Comparison of ENCODE assay signal across 20 cellular contexts in genomic region chr11:126432525-126432924, GRCh38.
A peak's percentile ranks its signal among the peaks of the same experiment; 100 is the strongest.
DNase-seq lines count a peak whose midpoint lies in the region; TF ChIP-seq lines count a peak whose summit lies in the region.
"Had no signal": no experiment of that assay in that cellular context is flagged by ENCODE, and none has a peak within 500 bp of the region (broad histone marks: within the 10 kb centered on the region; RNA-seq: fewer than 3 reads in every experiment).

No MANE protein-coding gene starts in this region.

- H3K36me3 Mint-ChIP-seq in MCF 10A (ENCODE audit: insufficient read depth, unreplicated experiment) = no peaks in the 10 kb centered on the region
- H3K36me3 Mint-ChIP-seq in mesothelial cell of epicardium = no peaks in the 10 kb centered on the region

- BruUV-seq in MCF 10A (replicated peaks; lab: Mats Ljungman, UMichigan) = no TSS peak

- H3K27me3 Mint-ChIP-seq in MCF 10A (ENCODE audit: insufficient read depth, unreplicated experiment) = no peaks in the 10 kb centered on the region
- H3K27me3 Mint-ChIP-seq in mesothelial cell of epicardium (ENCODE audit: low read depth) = no peaks in the 10 kb centered on the region
- H3K27me3 Mint-ChIP-seq: activated CD4-positive, alpha-beta T cell treated with anti-CD3 and anti-CD28 coated beads, Interleukin-2, amount 10 ng/mL, durations not matched to agents 24 days and 14 days had no signal

- TF ChIP-seq POLR2A in breast epithelium (IDR thresholded peaks at IDR 0.05) = no peak
- TF ChIP-seq POLR2A in ovary (IDR thresholded peaks at IDR 0.05) = no peak
- TF ChIP-seq POLR2A in vagina (IDR thresholded peaks at IDR 0.05) = no peak

- no peak overlapping the region for H3K4me3 ChIP-seq in breast epithelium
- H3K4me3 ChIP-seq in right atrium auricular region = no peak overlapping the region
- H3K4me3 ChIP-seq in ovary = no peak overlapping the region
- no peak overlapping the region for H3K4me3 ChIP-seq in vagina

- H3K4me1 ChIP-seq in breast epithelium = no peaks in the 10 kb centered on the region
- peaks cover 0 to 66% of the 10 kb centered on the region in 2 donors for H3K4me1 ChIP-seq in right atrium auricular region
- H3K4me1 ChIP-seq in ovary (ENCODE audit: insufficient read depth) = peaks cover 30% of the 10 kb centered on the region
- H3K4me1 ChIP-seq in vagina = peaks cover 24% of the 10 kb centered on the region

- POLR2A ChIA-PET in MCF 10A (lab: Yijun Ruan, JAX) = interaction anchor here (1.2 kb wide), 1 partner anchor 29 kb away, joined by 4 read pairs; no protein-coding TSS in a partner anchor

- peak overlapping the region; percentile 98 for H3K27ac Mint-ChIP-seq in MCF 10A (ENCODE audit: low read depth, unreplicated experiment)
- no peak overlapping the region for H3K27ac Mint-ChIP-seq in mesothelial cell of epicardium
- H3K27ac Mint-ChIP-seq: activated CD4-positive, alpha-beta T cell treated with anti-CD3 and anti-CD28 coated beads, Interleukin-2, amount 10 ng/mL, durations not matched to agents 24 days and 14 days; activated naive CD4-positive, alpha-beta T cell treated with anti-CD3 and anti-CD28 coated beads for 36 hours; endodermal cell had no signal

- H3K27ac ChIP-seq in breast epithelium (peak overlapping the region in 1 of 2 donors; percentile 72), right atrium auricular region (peak overlapping the region; percentile 89 to 96), ovary (peak overlapping the region; percentile 50 to 70), vagina (peak overlapping the region; percentile 83)

- H3K9me3 Mint-ChIP-seq in MCF 10A (ENCODE audit: unreplicated experiment) (no peaks in the 10 kb centered on the region), mesothelial cell of epicardium (no peaks in the 10 kb centered on the region)
- H3K9me3 Mint-ChIP-seq: activated CD4-positive, alpha-beta T cell treated with anti-CD3 and anti-CD28 coated beads, Interleukin-2, amount 10 ng/mL, durations not matched to agents 24 days and 14 days; activated naive CD4-positive, alpha-beta T cell treated with anti-CD3 and anti-CD28 coated beads for 36 hours; endodermal cell had no signal

- DNase-seq in MCF 10A (ENCODE audit: unreplicated experiment) = no peak
- no peak for DNase-seq in breast epithelium (ENCODE audit: low spot score in 2 of 2)
- DNase-seq in right atrium auricular region (ENCODE audit: low spot score) = no peak
- DNase-seq in ovary = peak in 4 of 5 donors; percentile 56 to 72 (median 68)
- DNase-seq in vagina (ENCODE audit: extremely low spot score in 2 of 2) = no peak
- DNase-seq in amniotic stem cell (lab: John Stamatoyannopoulos, UW) = no peak
- DNase-seq in NCI-H1048 (lab: John Stamatoyannopoulos, UW) = no peak
- no peak for DNase-seq in mesothelial cell of epicardium (ENCODE audit: low spot score in 2 of 2, unreplicated experiment in 2 of 2)
- DNase-seq: 8988T; activated CD4-positive, alpha-beta T cell treated with anti-CD3 and anti-CD28 coated beads, Interleukin-2, amount 10 ng/mL, durations not matched to agents 24 days and 14 days; activated naive CD4-positive, alpha-beta T cell treated with anti-CD3 and anti-CD28 coated beads for 36 hours; hypothalamus; islet precursor cell; NCI-H2081 treated with DMSO at 0.1 percent for 48 hours; NCI-H510A treated with DMSO at 0.1 percent for 48 hours; SIG-M5; stimulated activated CD4-positive, alpha-beta T cell treated with anti-CD3 and anti-CD28 coated beads, Interleukin-1b, Interleukin-23, amount 100 ng/mL, for 48 hours; stimulated activated naive CD4-positive, alpha-beta T cell; T-helper 1 cell had no signal

- TF ChIP-seq EP300 in ovary (IDR thresholded peaks at IDR 0.05) = no peak

- CTCF ChIA-PET in MCF 10A (lab: Yijun Ruan, JAX) = interaction anchor here (0.5 to 4.8 kb wide), 9 partner anchors 9 to 863 kb away, joined by 3 to 30 read pairs (median 3); partner anchors contain the start of gene EI24

- H3K9me3 ChIP-seq in breast epithelium (no peaks in the 10 kb centered on the region), right atrium auricular region (no peaks in the 10 kb centered on the region), ovary (no peaks in the 10 kb centered on the region), vagina (no peaks in the 10 kb centered on the region)

- H3K4me3 Mint-ChIP-seq in MCF 10A (ENCODE audit: unreplicated experiment) = no peak overlapping the region
- H3K4me3 Mint-ChIP-seq in mesothelial cell of epicardium = no peak overlapping the region
- H3K4me3 Mint-ChIP-seq: activated CD4-positive, alpha-beta T cell treated with anti-CD3 and anti-CD28 coated beads, Interleukin-2, amount 10 ng/mL, durations not matched to agents 24 days and 14 days; activated naive CD4-positive, alpha-beta T cell treated with anti-CD3 and anti-CD28 coated beads for 36 hours; endodermal cell had no signal

- H3K4me1 Mint-ChIP-seq in MCF 10A (ENCODE audit: insufficient read depth, unreplicated experiment) = peaks cover 14% of the 10 kb centered on the region
- H3K4me1 Mint-ChIP-seq in mesothelial cell of epicardium = peaks cover 3% of the 10 kb centered on the region
- H3K4me1 Mint-ChIP-seq: activated CD4-positive, alpha-beta T cell treated with anti-CD3 and anti-CD28 coated beads, Interleukin-2, amount 10 ng/mL, durations not matched to agents 24 days and 14 days had no signal

- no peak for TF ChIP-seq CTCF in MCF 10A (IDR thresholded peaks at IDR 0.05; ENCODE audit: unreplicated experiment)
- TF ChIP-seq CTCF in breast epithelium (IDR thresholded peaks at IDR 0.05) = no peak
- TF ChIP-seq CTCF in right atrium auricular region (IDR thresholded peaks at IDR 0.05) = no peak
- TF ChIP-seq CTCF in ovary (IDR thresholded peaks at IDR 0.05) = no peak
- no peak for TF ChIP-seq CTCF in vagina (IDR thresholded peaks at IDR 0.05)
- no peak for TF ChIP-seq CTCF in mesothelial cell of epicardium (IDR thresholded peaks at IDR 0.05; ENCODE audit: unreplicated experiment)

- WGBS in ovary, 3 donors = 18 to 34% (median 24%) methylated on average over 6 of the region's 6 CpGs

- H3K36me3 ChIP-seq in breast epithelium (no peaks in the 10 kb centered on the region), right atrium auricular region (no peaks in the 10 kb centered on the region), ovary (no peaks in the 10 kb centered on the region), vagina (no peaks in the 10 kb centered on the region)

- no peaks in the 10 kb centered on the region for H3K27me3 ChIP-seq in breast epithelium
- no peaks in the 10 kb centered on the region for H3K27me3 ChIP-seq in right atrium auricular region
- no peaks in the 10 kb centered on the region for H3K27me3 ChIP-seq in ovary
- H3K27me3 ChIP-seq in vagina = no peaks in the 10 kb centered on the region

- intact Hi-C loops in MCF 10A (cut with micrococcal nuclease) = loop anchor here (10.0 kb wide), 1 partner anchor 78 kb away; the partner anchor contains the start of gene ST3GAL4
- intact Hi-C loops in breast epithelium (cut with DNase I; ENCODE audit: low total_unique reads) = no loop called here
- intact Hi-C loops in ovary (cut with DNase I) = loop anchor here in 2 of 4 donors (10.0 kb wide), 1 partner anchor 118 kb away; no protein-coding TSS in a partner anchor
- intact Hi-C loops in vagina (cut with DNase I) = no loop called here

Comparison
In these comparisons a context has a peak if more than half of its experiments do, and no peak if none do; other contexts are left out.
1. DNase-seq: peak in ovary (4 of 5); none in MCF 10A (single experiment), breast epithelium (0 of 2), right atrium auricular region (single experiment), vagina (0 of 2), amniotic stem cell (single experiment), NCI-H1048 (single experiment) and mesothelial cell of epicardium (0 of 2).